Comparison of ENCODE assay signal across 31 cellular contexts in genomic region chr18:12008181-12008767, GRCh38. TPM values are rescaled to one million over a fixed set of nuclear protein-coding genes. Genes with fewer than 3 reads are reported as not detected.
DNase-seq lines count a peak whose midpoint lies in the region; ATAC-seq and TF ChIP-seq lines count a peak whose summit lies in the region.
"Had no signal": no experiment of that assay in that cellular context is flagged by ENCODE, and none has a peak within 500 bp of the region (broad histone marks: within the 10 kb centered on the region; RNA-seq: fewer than 3 reads in every experiment).

No MANE protein-coding gene starts in this region.

- DNase-seq in D341Med (ENCODE audit: low spot score) (peak; percentile 15), RWPE1 (ENCODE audit: low spot score) (no peak), left colon (peak; percentile 58 to 81), neural crest cell (ENCODE audit: low read depth, low spot score) (no peak), dedifferentiated amniotic fluid mesenchymal stem cell (ENCODE audit: extremely low spot score) (no peak), foreskin keratinocyte (no peak), T-helper 1 cell (no peak)
- DNase-seq: activated CD4-positive, alpha-beta T cell treated with anti-CD3 and anti-CD28 coated beads for 36 hours; activated CD8-positive, alpha-beta T cell treated with anti-CD3 and anti-CD28 coated beads, Interleukin-2, amount 10 ng/mL, durations not matched to agents 7 days and 5 days; activated naive CD4-positive, alpha-beta T cell treated with anti-CD3 and anti-CD28 coated beads, Interleukin-2, amount 50 U/mL, for 16 hours; CD4-positive, CD25-positive, alpha-beta regulatory T cell; cerebellar nuclear complex; DND-41; GF-D8; GM23248; HFFc6; KBM-7; left lung; natural killer cell; NCI-H1105 treated with DMSO at 0.1 percent for 48 hours; NCI-H1930; NCI-H526 treated with DMSO at 0.1 percent for 48 hours; NK-92 treated with Interleukin-12 subunit alpha and Interleukin-12 subunit beta, amount 100 ng/mL, for 24 hours; PC-9; Right ventricle myocardium superior; stimulated activated naive CD4-positive, alpha-beta T cell treated with Interleukin-2 at 50 U/mL for 16 hours had no signal

- peak overlapping the region; percentile 51 for H3K27ac Mint-ChIP-seq in neural crest cell (ENCODE audit: unreplicated experiment)
- H3K27ac Mint-ChIP-seq: activated CD4-positive, alpha-beta T cell treated with anti-CD3 and anti-CD28 coated beads for 36 hours; activated CD8-positive, alpha-beta T cell treated with anti-CD3 and anti-CD28 coated beads, Interleukin-2, amount 10 ng/mL, durations not matched to agents 7 days and 5 days; CD4-positive, CD25-positive, alpha-beta regulatory T cell; HFFc6 had no signal

- no peaks in the 10 kb centered on the region for H3K27me3 Mint-ChIP-seq in neural crest cell (ENCODE audit: low read depth)
- H3K27me3 Mint-ChIP-seq: activated CD4-positive, alpha-beta T cell treated with anti-CD3 and anti-CD28 coated beads for 36 hours; brain; CD4-positive, CD25-positive, alpha-beta regulatory T cell had no signal

- H3K27ac ChIP-seq in RWPE1 (0 out of 2 replicates have a peak overlapping the region, but pooled peaks have one; percentile 2), foreskin keratinocyte (no peak overlapping the region)
- H3K27ac ChIP-seq: A549, GM23248, left lung, PC-9, vagina had no signal

- peaks cover 7% of the 10 kb centered on the region for H3K4me1 Mint-ChIP-seq in neural crest cell
- H3K4me1 Mint-ChIP-seq: activated CD4-positive, alpha-beta T cell treated with anti-CD3 and anti-CD28 coated beads for 36 hours; CD4-positive, CD25-positive, alpha-beta regulatory T cell; natural killer cell had no signal

- CTCF ChIA-PET in RWPE1 (lab: Yijun Ruan, JAX) = interaction anchor here (0.6 kb wide), 2 partner anchors 30 to 182 kb away, joined by 3 to 5 read pairs; no protein-coding TSS in a partner anchor

- no peak overlapping the region for H3K4me3 Mint-ChIP-seq in neural crest cell
- H3K4me3 Mint-ChIP-seq: activated CD4-positive, alpha-beta T cell treated with anti-CD3 and anti-CD28 coated beads for 36 hours; activated CD8-positive, alpha-beta T cell treated with anti-CD3 and anti-CD28 coated beads, Interleukin-2, amount 10 ng/mL, durations not matched to agents 7 days and 5 days; brain; CD4-positive, CD25-positive, alpha-beta regulatory T cell; HFFc6; natural killer cell had no signal

- intact Hi-C loops in left colon (cut with DNase I, micrococcal nuclease) = no loop called here

- TF ChIP-seq CTCF in RWPE1 (conservative IDR thresholded peaks at IDR 0.05; ENCODE audit: low read depth) (no peak), neural crest cell (conservative IDR thresholded peaks at IDR 0.05) (no peak), foreskin keratinocyte (conservative IDR thresholded peaks at IDR 0.05) (no peak)

- H3K9me3 Mint-ChIP-seq in neural crest cell = no peaks in the 10 kb centered on the region
- H3K9me3 Mint-ChIP-seq: brain; CD4-positive, CD25-positive, alpha-beta regulatory T cell; HFFc6; natural killer cell had no signal

- peaks cover 3% of the 10 kb centered on the region for H3K4me1 ChIP-seq in foreskin keratinocyte

- no peaks in the 10 kb centered on the region for H3K27me3 ChIP-seq in foreskin keratinocyte
- H3K27me3 ChIP-seq: left lung, vagina had no signal

- ATAC-seq in left colon = peak; percentile 62
- no peak for ATAC-seq in foreskin keratinocyte
- ATAC-seq in HG02870 (IDR thresholded peaks at IDR 0.05; ENCODE audit: unreplicated experiment) = no peak
- ATAC-seq: A549; activated CD4-positive, alpha-beta T cell treated with anti-CD3 and anti-CD28 coated beads for 36 hours; activated CD8-positive, alpha-beta T cell treated with anti-CD3 and anti-CD28 coated beads, Interleukin-2, amount 10 ng/mL, durations not matched to agents 7 days and 5 days; left lung; natural killer cell; SK-N-SH treated with all-trans-retinoic acid at 6 μM for 48 hours had no signal

- POLR2A ChIA-PET in RWPE1 (lab: Yijun Ruan, JAX; ENCODE audit: low non-redundant PET) = no interaction called here

- peaks cover 5% of the 10 kb centered on the region for H3K36me3 Mint-ChIP-seq in neural crest cell (ENCODE audit: low read depth)
- H3K36me3 Mint-ChIP-seq: natural killer cell had no signal

RNA-seq across cellular contexts. Expression of gene IMPA2, which starts 27.0 kb away (rescaled TPM):
- total RNA-seq in left colon = 100 to 1,000 TPM; 114 to 135 TPM
- 48.0 and 51.3 TPM in 2 replicates for total RNA-seq in neural crest cell
- 26.1 and 31.8 TPM in 2 replicates for total RNA-seq in foreskin keratinocyte
- 31.7 and 35.0 TPM in 2 replicates for polyA plus RNA-seq in foreskin keratinocyte

Comparison
In these comparisons a context has a peak if more than half of its experiments do, and no peak if none do; other contexts are left out.
1. DNase-seq: peak in D341Med (single experiment) and left colon (2 of 2); none in RWPE1 (single experiment), neural crest cell (single experiment), dedifferentiated amniotic fluid mesenchymal stem cell (single experiment), foreskin keratinocyte (0 of 2) and T-helper 1 cell (0 of 5).